In the genomic region with DNA sequence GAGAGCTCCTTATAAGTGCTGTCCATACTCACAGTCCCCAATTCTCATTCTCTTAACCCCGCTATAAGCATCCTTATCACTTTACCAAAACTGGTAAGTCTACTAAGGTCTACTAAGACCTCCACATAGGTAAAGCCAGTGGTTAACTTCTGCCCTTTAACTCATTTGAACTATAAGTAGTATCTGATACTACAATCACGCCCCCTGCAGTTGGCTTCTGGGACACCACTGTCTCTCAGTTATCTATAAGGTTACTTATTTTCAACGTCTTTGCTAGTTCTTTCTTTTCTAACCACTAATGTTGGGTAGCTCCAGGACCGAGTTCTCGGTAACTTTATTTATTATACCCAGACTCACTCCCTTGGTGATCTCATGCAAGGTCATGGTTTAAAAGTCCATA, we compare ENCODE assay signal across 9 cellular contexts.
A peak's percentile ranks its signal among the peaks of the same experiment; 100 is the strongest.
DNase-seq lines count a peak whose midpoint lies in the region; ATAC-seq, FAIRE-seq and TF ChIP-seq lines count a peak whose summit lies in the region.
"Had no signal": no experiment of that assay in that cellular context is flagged by ENCODE, and none has a peak within 500 bp of the region (broad histone marks: within the 10 kb centered on the region; RNA-seq: fewer than 3 reads in every experiment).

No MANE protein-coding gene starts in this region.

- no peak overlapping the region for H3K27ac ChIP-seq in trophoblast cell (ENCODE audit: low read depth, low read length)

- H2AK5ac ChIP-seq in trophoblast cell (ENCODE audit: low read length) = no peak overlapping the region

- DNase-seq in NCI-H82 (lab: John Stamatoyannopoulos, UW) = peak; percentile 49
- no peak for DNase-seq in NCI-H82 treated with DMSO at 0.1 percent for 48 hours (lab: John Stamatoyannopoulos, UW; ENCODE audit: unreplicated experiment)
- peak; percentile 53 for DNase-seq in NB4 (ENCODE audit: low read depth)
- DNase-seq in amniotic epithelial cell (ENCODE audit: low read depth) = peak; percentile 32
- DNase-seq in trophoblast cell = peak; percentile 45 to 67
- no peak for DNase-seq in GM19239 (ENCODE audit: insufficient read length, low spot score)

- no peak overlapping the region for H3K4me3 ChIP-seq in NB4 (ENCODE audit: low read depth, low read length)
- no peak overlapping the region for H3K4me3 ChIP-seq in trophoblast cell (ENCODE audit: low read depth, low read length)

- H4K12ac ChIP-seq in trophoblast cell (ENCODE audit: low read depth, low read length) = no peak overlapping the region

- no peak overlapping the region for H2BK5ac ChIP-seq in trophoblast cell (ENCODE audit: low read depth, low read length, poor library complexity)

- no peak for FAIRE-seq in GM19239 (lab: Jason Lieb, UNC)

- no peak for TF ChIP-seq POLR2A in NB4 (IDR thresholded peaks at IDR 0.05; ENCODE audit: extremely low read depth, insufficient read length)

- no peak overlapping the region for H3K4ac ChIP-seq in trophoblast cell (ENCODE audit: low read depth, low read length)

- H3K4me1 ChIP-seq in trophoblast cell (ENCODE audit: control insufficient read depth in 1 of 2, insufficient read depth in 2 of 2, low read length in 2 of 2) = peaks cover 6% of the 10 kb centered on the region in 2 experiments

- H2BK120ac ChIP-seq in trophoblast cell (ENCODE audit: insufficient read depth, low read length, poor library complexity) = no peak overlapping the region

- no peak overlapping the region for H4K91ac ChIP-seq in trophoblast cell (ENCODE audit: low read depth, low read length)

- TF ChIP-seq CTCF in NB4 (IDR thresholded peaks at IDR 0.05; ENCODE audit: low read depth, low read length) = peak; percentile 51

- no CpG with 5 or more reads among the region's 5 CpGs for WGBS in trophoblast cell (ENCODE audit: extremely low coverage, insufficient coverage, insufficient read length)

- no peak overlapping the region for H3K23ac ChIP-seq in trophoblast cell (ENCODE audit: low read length)

- no peak overlapping the region for H2BK12ac ChIP-seq in trophoblast cell (ENCODE audit: low read length)

- no peaks in the 10 kb centered on the region for H3K79me1 ChIP-seq in trophoblast cell (ENCODE audit: low read length)

- no peak overlapping the region for H2AFZ ChIP-seq in trophoblast cell (ENCODE audit: insufficient read depth, low read length, poor library complexity)

- no peaks in the 10 kb centered on the region for H3K9me3 ChIP-seq in trophoblast cell (ENCODE audit: insufficient read depth, low read depth, low read length)
- H3K9me3 ChIP-seq: Caco-2 had no signal

- no peak overlapping the region for H3K9ac ChIP-seq in trophoblast cell (ENCODE audit: low read length)

- H3K4me2 ChIP-seq in trophoblast cell (ENCODE audit: low read length) = no peak overlapping the region

- H3K79me2 ChIP-seq in trophoblast cell (ENCODE audit: control insufficient read depth, insufficient read depth, low read length, poor library complexity) = no peaks in the 10 kb centered on the region

- H3K36me3 ChIP-seq in trophoblast cell (ENCODE audit: control insufficient read depth in 1 of 2, insufficient read depth in 2 of 2, low read length in 2 of 2) = no peaks in the 10 kb centered on the region

- no peaks in the 10 kb centered on the region for H3K27me3 ChIP-seq in trophoblast cell (ENCODE audit: insufficient read depth, low read length)

- H4K8ac ChIP-seq in trophoblast cell (ENCODE audit: low read depth, low read length) = no peak overlapping the region

- no peak overlapping the region for H3K14ac ChIP-seq in trophoblast cell (ENCODE audit: low read length)

- H3K18ac ChIP-seq in trophoblast cell (ENCODE audit: low read length) = no peak overlapping the region

- ATAC-seq in GM21529 (IDR thresholded peaks at IDR 0.05; ENCODE audit: unreplicated experiment) (no peak), HG03469 (IDR thresholded peaks at IDR 0.05; ENCODE audit: unreplicated experiment) (no peak)

Comparison
In these comparisons a context has a peak if more than half of its experiments do, and no peak if none do; other contexts are left out.
1. DNase-seq: peak in NCI-H82 (single experiment), NB4 (single experiment), amniotic epithelial cell (single experiment) and trophoblast cell (2 of 2); none in NCI-H82 treated with DMSO at 0.1 percent for 48 hours (single experiment) and GM19239 (single experiment).